8 cellular contexts compared by ENCODE assay signal in genomic region chr19:44002566-44003460, GRCh38. TPM values are rescaled to one million over a fixed set of nuclear protein-coding genes. Genes with fewer than 3 reads are reported as not detected.
A peak's percentile ranks its signal among the peaks of the same experiment; 100 is the strongest.
DNase-seq lines count a peak whose midpoint lies in the region; ATAC-seq and TF ChIP-seq lines count a peak whose summit lies in the region.

Gene ZNF230 (plus strand): TSS chr19:44002957. CDS start chr19:44007079, 4,122 bp downstream.

- TF ChIP-seq CTCF in GM20000 (IDR thresholded peaks at IDR 0.05; ENCODE audit: extremely low read depth, missing control alignments) = no peak

- no peaks in the 10 kb centered on the region for H3K27me3 Mint-ChIP-seq in activated CD8-positive, alpha-beta memory T cell treated with anti-CD3 and anti-CD28 coated beads, Interleukin-2, amount 10 ng/mL, durations not matched to agents 7 days and 5 days

- no peak within 1 kb of the TSS for H2BK5ac ChIP-seq in mesendoderm (ENCODE audit: low read length)

- H3K27ac Mint-ChIP-seq in activated CD8-positive, alpha-beta memory T cell treated with anti-CD3 and anti-CD28 coated beads, Interleukin-2, amount 10 ng/mL, durations not matched to agents 7 days and 5 days = peak within 1 kb of the TSS; percentile 96

- no peak within 1 kb of the TSS for H3K23ac ChIP-seq in mesendoderm (ENCODE audit: low read length)

- no peak within 1 kb of the TSS for H2BK120ac ChIP-seq in mesendoderm (ENCODE audit: low read depth, low read length)

- H4K8ac ChIP-seq in mesendoderm (ENCODE audit: low read depth, low read length) = no peak within 1 kb of the TSS

- peaks cover 16% of the 10 kb centered on the region for H3K4me1 Mint-ChIP-seq in activated CD8-positive, alpha-beta memory T cell treated with anti-CD3 and anti-CD28 coated beads, Interleukin-2, amount 10 ng/mL, durations not matched to agents 7 days and 5 days

- H3K4me2 ChIP-seq in mesendoderm (ENCODE audit: low read length) = peak within 1 kb of the TSS; percentile 97

- H3K18ac ChIP-seq in mesendoderm (ENCODE audit: low read length) = peak within 1 kb of the TSS; percentile 78

- no peaks in the 10 kb centered on the region for H3K27me3 ChIP-seq in endocrine pancreas (ENCODE audit: control insufficient read depth, insufficient read depth, low read length)
- no peaks in the 10 kb centered on the region for H3K27me3 ChIP-seq in mesendoderm (ENCODE audit: insufficient read depth, low read length, poor library complexity)

- H3K36me3 ChIP-seq in endocrine pancreas (ENCODE audit: control insufficient read depth, insufficient read depth, low read length) (peaks cover 3% of the 10 kb centered on the region), mesendoderm (ENCODE audit: control insufficient read depth, insufficient read depth, low read length) (no peaks in the 10 kb centered on the region)

- no peak within 1 kb of the TSS for H2BK15ac ChIP-seq in mesendoderm (replicated peaks; ENCODE audit: low read depth)

- no peak within 1 kb of the TSS for H3K4ac ChIP-seq in mesendoderm (ENCODE audit: low read depth, low read length)

- DNase-seq in COR-L47 (lab: John Stamatoyannopoulos, UW) (peak; percentile 91), GM20000 (ENCODE audit: low spot score) (peak; percentile 85), HS-5 (ENCODE audit: low read depth) (peak; percentile 79), NOMO-1 (lab: John Stamatoyannopoulos, UW; ENCODE audit: unreplicated experiment in 2 of 2) (peak; percentile 95 to 98), mesendoderm (peak; percentile 98)
- peak; percentile 92 for DNase-seq in activated CD8-positive, alpha-beta memory T cell treated with anti-CD3 and anti-CD28 coated beads, Interleukin-2, amount 10 ng/mL, durations not matched to agents 7 days and 5 days
- DNase-seq in stimulated activated CD8-positive, alpha-beta memory T cell treated with anti-CD3 and anti-CD28 coated beads, Interleukin-12 subunit alpha, Interleukin-12 subunit beta, amount 100 ng/mL, for 4 hours (ENCODE audit: low read depth) = peak; percentile 67

- H3K56ac ChIP-seq in mesendoderm (ENCODE audit: low read length) = peak within 1 kb of the TSS; percentile 95

- no peaks in the 10 kb centered on the region for H3K79me1 ChIP-seq in mesendoderm (ENCODE audit: low read length)

- H3K36me3 Mint-ChIP-seq in activated CD8-positive, alpha-beta memory T cell treated with anti-CD3 and anti-CD28 coated beads, Interleukin-2, amount 10 ng/mL, durations not matched to agents 7 days and 5 days = peaks cover 47% of the 10 kb centered on the region

- peaks cover 1% of the 10 kb centered on the region for H3K9me3 ChIP-seq in endocrine pancreas (ENCODE audit: control insufficient read depth, low read length)

- CTCF ChIA-PET in activated CD8-positive, alpha-beta memory T cell treated with anti-CD3 and anti-CD28 coated beads, Interleukin-2, amount 10 ng/mL, durations not matched to agents 7 days and 5 days (lab: Charles Lee) = interaction anchor here (1.0 to 1.4 kb wide), 2 partner anchors 50 to 68 kb away, joined by 3 to 4 read pairs; partner anchors contain the start of gene ZNF45

- WGBS in mesendoderm (ENCODE audit: extremely low coverage, insufficient coverage, low lambda C conversion rate) = no CpG with 5 or more reads among the region's 48 CpGs

- H2AK5ac ChIP-seq in mesendoderm (ENCODE audit: low read length) = no peak within 1 kb of the TSS

- no peak within 1 kb of the TSS for H3K27ac ChIP-seq in mesendoderm (ENCODE audit: low read depth, low read length)

- ATAC-seq in activated CD8-positive, alpha-beta memory T cell treated with anti-CD3 and anti-CD28 coated beads, Interleukin-2, amount 10 ng/mL, durations not matched to agents 7 days and 5 days = peak; percentile 96

- H3K4me3 ChIP-seq in endocrine pancreas (ENCODE audit: control insufficient read depth, insufficient read depth, low read length) (peak within 1 kb of the TSS; percentile 88), mesendoderm (ENCODE audit: low read length) (peak within 1 kb of the TSS; percentile 82)

- no peak within 1 kb of the TSS for H4K5ac ChIP-seq in mesendoderm (ENCODE audit: low read length)

- H3K9me3 Mint-ChIP-seq in activated CD8-positive, alpha-beta memory T cell treated with anti-CD3 and anti-CD28 coated beads, Interleukin-2, amount 10 ng/mL, durations not matched to agents 7 days and 5 days (ENCODE audit: low read depth) = peaks cover 31% of the 10 kb centered on the region

- peak within 1 kb of the TSS; percentile 91 for H3K4me3 Mint-ChIP-seq in activated CD8-positive, alpha-beta memory T cell treated with anti-CD3 and anti-CD28 coated beads, Interleukin-2, amount 10 ng/mL, durations not matched to agents 7 days and 5 days

- no peaks in the 10 kb centered on the region for H3K79me2 ChIP-seq in mesendoderm (ENCODE audit: control insufficient read depth, insufficient read depth, low read length)

- H3K9ac ChIP-seq in endocrine pancreas (ENCODE audit: control insufficient read depth, insufficient read depth, low read length) (peak within 1 kb of the TSS; percentile 67), mesendoderm (ENCODE audit: low read length) (peak within 1 kb of the TSS; percentile 82)

- H3K4me1 ChIP-seq in endocrine pancreas (ENCODE audit: control insufficient read depth, insufficient read depth, low read length) = no peaks in the 10 kb centered on the region
- H3K4me1 ChIP-seq in mesendoderm (ENCODE audit: control insufficient read depth, low read depth, low read length) = no peaks in the 10 kb centered on the region

RNA-seq across cellular contexts. Expression of gene ZNF230, which starts in this region (rescaled TPM):
- total RNA-seq in activated CD8-positive, alpha-beta memory T cell treated with anti-CD3 and anti-CD28 coated beads, Interleukin-2, amount 10 ng/mL, durations not matched to agents 7 days and 5 days = 1 to 10 TPM; 4.8 to 5.1 TPM
- polyA plus RNA-seq in mesendoderm (2013, experiment 1 of 2) = 0.95 TPM
- 0.98 TPM for polyA plus RNA-seq in mesendoderm (2013, experiment 2 of 2)
